Comparison of ENCODE assay signal across 8 cellular contexts in the genomic region with DNA sequence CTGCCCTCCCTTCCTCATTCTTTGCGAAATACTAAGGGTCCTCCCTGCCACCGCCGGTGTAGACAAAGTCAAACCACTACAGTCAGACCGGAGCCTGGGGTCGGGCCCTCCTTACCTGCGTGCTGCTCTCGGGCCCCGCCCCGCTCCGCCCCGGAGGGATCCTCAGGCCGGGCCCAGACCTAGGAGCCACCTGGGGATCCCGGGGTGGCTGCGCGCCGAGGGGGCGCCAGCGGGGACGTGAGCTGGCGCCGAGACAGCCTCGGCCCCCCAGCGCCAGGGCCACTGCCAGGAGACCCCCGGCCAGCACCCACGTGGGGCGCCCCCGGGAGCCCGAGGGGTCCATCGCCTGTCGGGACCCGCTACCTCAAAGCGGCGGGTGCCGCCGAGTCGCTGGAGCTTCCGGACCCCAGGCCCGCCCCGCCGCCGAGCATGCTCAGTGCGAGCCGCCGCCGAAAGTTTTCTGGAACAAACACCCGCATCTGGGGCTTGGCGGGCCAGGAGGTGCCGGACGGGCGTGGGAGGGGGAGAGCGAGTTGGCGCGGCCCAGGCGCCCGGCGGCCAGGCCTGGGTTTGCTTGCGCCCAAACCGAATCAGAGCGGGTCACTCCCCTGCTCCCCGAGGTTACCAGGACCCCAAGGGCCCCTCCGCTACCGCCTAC. TPM values are rescaled to one million over a fixed set of nuclear protein-coding genes. Genes with fewer than 3 reads are reported as not detected.
A peak's percentile ranks its signal among the peaks of the same experiment; 100 is the strongest.
DNase-seq lines count a peak whose midpoint lies in the region; ATAC-seq lines count a peak whose summit lies in the region.

A gene with protein sequence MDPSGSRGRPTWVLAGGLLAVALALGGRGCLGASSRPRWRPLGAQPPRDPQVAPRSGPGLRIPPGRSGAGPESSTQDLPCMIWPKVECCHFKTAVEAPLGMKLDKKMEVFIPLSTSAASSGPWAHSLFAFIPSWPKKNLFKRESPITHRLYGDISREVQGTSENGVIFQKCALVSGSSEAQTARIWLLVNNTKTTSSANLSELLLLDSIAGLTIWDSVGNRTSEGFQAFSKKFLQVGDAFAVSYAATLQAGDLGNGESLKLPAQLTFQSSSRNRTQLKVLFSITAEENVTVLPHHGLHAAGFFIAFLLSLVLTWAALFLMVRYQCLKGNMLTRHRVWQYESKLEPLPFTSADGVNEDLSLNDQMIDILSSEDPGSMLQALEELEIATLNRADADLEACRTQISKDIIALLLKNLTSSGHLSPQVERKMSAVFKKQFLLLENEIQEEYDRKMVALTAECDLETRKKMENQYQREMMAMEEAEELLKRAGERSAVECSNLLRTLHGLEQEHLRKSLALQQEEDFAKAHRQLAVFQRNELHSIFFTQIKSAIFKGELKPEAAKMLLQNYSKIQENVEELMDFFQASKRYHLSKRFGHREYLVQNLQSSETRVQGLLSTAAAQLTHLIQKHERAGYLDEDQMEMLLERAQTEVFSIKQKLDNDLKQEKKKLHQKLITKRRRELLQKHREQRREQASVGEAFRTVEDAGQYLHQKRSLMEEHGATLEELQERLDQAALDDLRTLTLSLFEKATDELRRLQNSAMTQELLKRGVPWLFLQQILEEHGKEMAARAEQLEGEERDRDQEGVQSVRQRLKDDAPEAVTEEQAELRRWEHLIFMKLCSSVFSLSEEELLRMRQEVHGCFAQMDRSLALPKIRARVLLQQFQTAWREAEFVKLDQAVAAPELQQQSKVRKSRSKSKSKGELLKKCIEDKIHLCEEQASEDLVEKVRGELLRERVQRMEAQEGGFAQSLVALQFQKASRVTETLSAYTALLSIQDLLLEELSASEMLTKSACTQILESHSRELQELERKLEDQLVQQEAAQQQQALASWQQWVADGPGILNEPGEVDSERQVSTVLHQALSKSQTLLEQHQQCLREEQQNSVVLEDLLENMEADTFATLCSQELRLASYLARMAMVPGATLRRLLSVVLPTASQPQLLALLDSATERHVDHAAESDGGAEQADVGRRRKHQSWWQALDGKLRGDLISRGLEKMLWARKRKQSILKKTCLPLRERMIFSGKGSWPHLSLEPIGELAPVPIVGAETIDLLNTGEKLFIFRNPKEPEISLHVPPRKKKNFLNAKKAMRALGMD (minus strand): TSS at position 389 of the 658 bp plus-strand sequence. CDS start 46 bp downstream, at position 343.

- H3K27me3 Mint-ChIP-seq in CD4-positive, alpha-beta memory T cell: peaks cover 11 to 30% of the 10 kb centered on the region in 2 donors
- peaks cover 45% of the 10 kb centered on the region for H3K27me3 Mint-ChIP-seq in central memory CD8-positive, alpha-beta T cell
- peaks cover 7 to 32% (median 11%) of the 10 kb centered on the region in 3 donors for H3K27me3 Mint-ChIP-seq in immature natural killer cell (ENCODE audit: low read depth in 3 of 3)

- H3K4me1 Mint-ChIP-seq in CD4-positive, alpha-beta memory T cell: peaks cover 14 to 47% (median 27%) of the 10 kb centered on the region in 4 donors
- peaks cover 40% of the 10 kb centered on the region for H3K4me1 Mint-ChIP-seq in central memory CD8-positive, alpha-beta T cell
- H3K4me1 Mint-ChIP-seq in immature natural killer cell: peaks cover 0 to 2% of the 10 kb centered on the region in 2 donors

- H3K4me3 ChIP-seq in CD4-positive, alpha-beta memory T cell (ENCODE audit: low read length in 2 of 2): peak within 1 kb of the TSS in 1 of 2 donors; percentile 11
- peak within 1 kb of the TSS; percentile 46 to 69 (median 55) for H3K4me3 ChIP-seq in skin epidermis

- peaks cover 4% of the 10 kb centered on the region for H3K27me3 ChIP-seq in CD4-positive, alpha-beta memory T cell (ENCODE audit: insufficient read depth, low read length)

- peak; percentile 33 for ATAC-seq in central memory CD8-positive, alpha-beta T cell (replicated peaks; ENCODE audit: extremely low read depth, poor library complexity, severe bottlenecking)
- no peak for ATAC-seq in GM21390 (IDR thresholded peaks at IDR 0.05; ENCODE audit: unreplicated experiment)

- peak within 1 kb of the TSS; percentile 25 to 79 (median 63) for H3K4me3 Mint-ChIP-seq in CD4-positive, alpha-beta memory T cell
- H3K4me3 Mint-ChIP-seq in central memory CD8-positive, alpha-beta T cell: peak within 1 kb of the TSS; percentile 80
- H3K4me3 Mint-ChIP-seq in immature natural killer cell: peak within 1 kb of the TSS in 3 of 5 donors; percentile 17 to 48 (median 31)

- peaks cover 5% of the 10 kb centered on the region for H3K4me1 ChIP-seq in CD4-positive, alpha-beta memory T cell (ENCODE audit: insufficient read depth, low read length)

- H3K9me3 ChIP-seq in CD4-positive, alpha-beta memory T cell (ENCODE audit: control insufficient read depth in 1 of 2, low read length in 2 of 2): no peaks in the 10 kb centered on the region

- intact Hi-C loops in CD4-positive, alpha-beta memory T cell (cut with micrococcal nuclease): no loop called here

- CTCF ChIA-PET in CD4-positive, alpha-beta memory T cell (lab: Charles Lee; ENCODE audit: partially characterized antibody): no interaction called here

- H3K9me3 Mint-ChIP-seq in CD4-positive, alpha-beta memory T cell: peaks cover 0 to 8% (median 3%) of the 10 kb centered on the region in 8 donors
- H3K9me3 Mint-ChIP-seq in central memory CD8-positive, alpha-beta T cell: no peaks in the 10 kb centered on the region
- H3K9me3 Mint-ChIP-seq in immature natural killer cell: peaks cover 0 to 2% (median 0%) of the 10 kb centered on the region in 6 donors

- peak within 1 kb of the TSS in 4 of 7 donors; percentile 10 to 68 (median 34) for H3K27ac Mint-ChIP-seq in CD4-positive, alpha-beta memory T cell
- H3K27ac Mint-ChIP-seq in central memory CD8-positive, alpha-beta T cell (ENCODE audit: low read depth): peak within 1 kb of the TSS; percentile 68
- no peak within 1 kb of the TSS for H3K27ac Mint-ChIP-seq in immature natural killer cell

- no peak within 1 kb of the TSS for H3K27ac ChIP-seq in CD4-positive, alpha-beta memory T cell (ENCODE audit: low read depth, low read length)
- H3K27ac ChIP-seq in skin epidermis: peak within 1 kb of the TSS in 19 of 21 experiments; percentile 39 to 93 (median 79)

- POLR2A ChIA-PET in CD4-positive, alpha-beta memory T cell (lab: Charles Lee; ENCODE audit: partially characterized antibody): interaction anchor here (0.5 kb wide), 1 partner anchor 13 kb away, joined by 3 read pairs; no protein-coding TSS in a partner anchor

- DNase-seq in CD4-positive, alpha-beta memory T cell: peak in 2 of 5 donors; percentile 10 to 26
- DNase-seq in M059J (ENCODE audit: low read depth) (peak; percentile 35), immature natural killer cell (no peak), NCI-H82 (lab: John Stamatoyannopoulos, UW) (no peak)
- DNase-seq in central memory CD8-positive, alpha-beta T cell (ENCODE audit: low spot score in 2 of 2): no peak
- DNase-seq in NK-92 treated with Interleukin-12 subunit alpha and Interleukin-12 subunit beta, amount 100 ng/mL, for 24 hours (lab: John Stamatoyannopoulos, UW): no peak

- H3K36me3 Mint-ChIP-seq in CD4-positive, alpha-beta memory T cell: peaks cover 0 to 2% of the 10 kb centered on the region in 2 donors
- peaks cover 2% of the 10 kb centered on the region for H3K36me3 Mint-ChIP-seq in central memory CD8-positive, alpha-beta T cell (ENCODE audit: insufficient read depth)
- peaks cover 0 to 3% (median 0%) of the 10 kb centered on the region in 3 donors for H3K36me3 Mint-ChIP-seq in immature natural killer cell

- no peaks in the 10 kb centered on the region for H3K36me3 ChIP-seq in CD4-positive, alpha-beta memory T cell (ENCODE audit: insufficient read depth, low read length)

RNA-seq across cellular contexts. Expression of the gene that starts here (rescaled TPM):
- total RNA-seq in CD4-positive, alpha-beta memory T cell: 1 to 10 TPM; 3.2 to 3.3 TPM
- under 1 TPM; 0.31 to 0.86 TPM for polyA plus RNA-seq in CD4-positive, alpha-beta memory T cell
- total RNA-seq in M059J (2014; rRNA removed; shearing (Covaris generic)): 2.5 and 5.5 TPM in 2 replicates
- not detected for polyA plus RNA-seq in immature natural killer cell

Comparison
In these comparisons a context has a peak if more than half of its experiments do, and no peak if none do; other contexts are left out.
1. H3K27ac Mint-ChIP-seq: peak in CD4-positive, alpha-beta memory T cell (4 of 7) and central memory CD8-positive, alpha-beta T cell (single experiment); none in immature natural killer cell (0 of 6).
2. Peak in every context shown above with its lines, with median percentiles within 50 percentile points of each other: H3K4me3 Mint-ChIP-seq.